8 cellular contexts compared by ENCODE assay signal in the genomic region with DNA sequence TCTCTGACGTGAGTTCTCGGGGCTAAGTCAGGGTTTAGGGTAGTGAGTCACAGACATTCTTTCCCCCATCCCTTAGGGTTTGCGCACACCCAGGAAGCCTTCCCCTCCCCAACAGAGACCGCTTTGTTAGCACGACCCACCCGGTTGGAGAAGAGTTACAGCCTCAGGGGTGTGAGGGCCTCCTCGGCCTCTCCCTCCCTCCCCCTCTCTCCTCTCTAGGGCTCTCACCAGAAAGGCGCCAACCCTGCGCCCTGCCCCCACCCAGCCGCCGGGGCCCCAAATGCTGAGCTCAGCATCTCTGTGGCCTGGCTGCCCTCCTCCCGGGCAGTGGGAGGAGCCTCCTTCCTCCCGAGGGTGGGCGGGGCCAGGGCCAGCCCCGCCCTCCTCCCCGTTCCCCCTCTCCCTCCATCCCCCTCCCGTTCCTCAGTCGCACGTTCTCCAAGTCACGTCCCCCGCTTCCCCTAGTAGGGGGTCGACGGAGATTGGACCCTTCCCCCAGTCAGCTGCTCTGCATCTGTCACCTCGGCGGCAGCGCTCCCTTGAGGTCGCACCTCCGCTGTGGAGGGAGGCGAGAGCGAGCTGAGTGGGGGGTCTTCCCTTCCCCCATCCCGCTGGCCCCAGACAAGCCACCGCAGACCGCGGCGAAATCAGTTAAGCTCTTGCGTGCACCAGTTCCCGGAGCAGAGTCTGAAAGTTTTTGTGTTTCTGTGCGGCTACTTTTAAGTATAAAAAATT. TPM values are rescaled to one million over a fixed set of nuclear protein-coding genes. Genes with fewer than 3 reads are reported as not detected.
A peak's percentile ranks its signal among the peaks of the same experiment; 100 is the strongest.
DNase-seq lines count a peak whose midpoint lies in the region; ATAC-seq, FAIRE-seq and TF ChIP-seq lines count a peak whose summit lies in the region.

No MANE protein-coding gene starts in this region.

- TF ChIP-seq CTCF in KMS-11 (conservative IDR thresholded peaks at IDR 0.05; ENCODE audit: low read depth, low read length) = no peak
- no peak for TF ChIP-seq CTCF in SU-DHL-6 (IDR thresholded peaks at IDR 0.05; ENCODE audit: insufficient read depth, low read length, poor library complexity, severe bottlenecking)
- TF ChIP-seq CTCF in heart right ventricle (IDR thresholded peaks at IDR 0.05) = peak in 3 of 9 donors; percentile 4 to 22 (median 12)

- H3K27ac Mint-ChIP-seq in activated naive CD8-positive, alpha-beta T cell treated with anti-CD3 and anti-CD28 coated beads, Interleukin-2, amount 50 U/mL, for 24 hours = peak overlapping the region; percentile 99

- peak; percentile 48 for ATAC-seq in GM21786 (IDR thresholded peaks at IDR 0.05; ENCODE audit: unreplicated experiment)
- ATAC-seq in activated naive CD8-positive, alpha-beta T cell treated with anti-CD3 and anti-CD28 coated beads, Interleukin-2, amount 50 U/mL, for 24 hours = peak; percentile 82
- peak; percentile 88 to 95 (median 92) for ATAC-seq in heart right ventricle

- no peaks in the 10 kb centered on the region for H3K9me3 ChIP-seq in SU-DHL-6 (ENCODE audit: insufficient read depth, low read length)
- H3K9me3 ChIP-seq in heart right ventricle = no peaks in the 10 kb centered on the region

- no peaks in the 10 kb centered on the region for H3K36me3 Mint-ChIP-seq in activated naive CD8-positive, alpha-beta T cell treated with anti-CD3 and anti-CD28 coated beads, Interleukin-2, amount 50 U/mL, for 24 hours (ENCODE audit: low read depth)

- intact Hi-C loops in heart right ventricle (cut with DNase I) = loop anchor here in 1 of 10 donors (1.0 kb wide), 1 partner anchor 13 kb away; a partner anchor contains a TSS
- intact Hi-C loops in posterior vena cava (cut with DNase I) = no loop called here

- H3K4me3 Mint-ChIP-seq in activated naive CD8-positive, alpha-beta T cell treated with anti-CD3 and anti-CD28 coated beads, Interleukin-2, amount 50 U/mL, for 24 hours = peak overlapping the region; percentile 86

- H3K4me3 ChIP-seq in KMS-11 (IDR thresholded peaks at IDR 0.05; ENCODE audit: insufficient read depth, low read depth, low read length) (no peak overlapping the region), SU-DHL-6 (ENCODE audit: insufficient read depth, low read length, poor library complexity, severe bottlenecking) (peak overlapping the region; percentile 51), heart right ventricle (peak overlapping the region; percentile 18 to 61 (median 55))

- peak overlapping the region; percentile 70 for H3K9ac ChIP-seq in KMS-11
- peak overlapping the region; percentile 56 for H3K9ac ChIP-seq in SU-DHL-6 (ENCODE audit: low read length)

- peak overlapping the region; percentile 51 for H2AFZ ChIP-seq in KMS-11 (ENCODE audit: low read depth)
- H2AFZ ChIP-seq in SU-DHL-6 (ENCODE audit: low read depth, low read length, severe bottlenecking) = peak overlapping the region; percentile 84

- H3K27me3 ChIP-seq in KMS-11 (ENCODE audit: insufficient read depth, low read depth) = no peaks in the 10 kb centered on the region
- H3K27me3 ChIP-seq in SU-DHL-6 (ENCODE audit: low read length) = no peaks in the 10 kb centered on the region
- no peaks in the 10 kb centered on the region for H3K27me3 ChIP-seq in heart right ventricle

- H4K20me1 ChIP-seq in KMS-11 (ENCODE audit: insufficient read depth) = no peaks in the 10 kb centered on the region
- no peaks in the 10 kb centered on the region for H4K20me1 ChIP-seq in SU-DHL-6 (ENCODE audit: low read depth, low read length)

- DNase-seq in ELF-1 (ENCODE audit: low read depth, low spot score) = peak; percentile 99
- DNase-seq in activated naive CD8-positive, alpha-beta T cell treated with anti-CD3 and anti-CD28 coated beads, Interleukin-2, amount 50 U/mL, for 24 hours = peak; percentile 92
- DNase-seq in heart right ventricle = peak; percentile 77 to 89
- peak; percentile 95 for DNase-seq in posterior vena cava (ENCODE audit: low spot score)
- DNase-seq in urothelium cell line (ENCODE audit: low spot score) = peak; percentile 97

- H3K27ac ChIP-seq in KMS-11 = peak overlapping the region; percentile 93
- H3K27ac ChIP-seq in SU-DHL-6 (ENCODE audit: low read depth, low read length) = peak overlapping the region; percentile 86
- peak overlapping the region; percentile 84 to 97 (median 93) for H3K27ac ChIP-seq in heart right ventricle

- peaks cover 98% of the 10 kb centered on the region for H3K4me1 ChIP-seq in KMS-11 (ENCODE audit: low read depth, poor library complexity, severe bottlenecking)
- peaks cover 18 to 77% (median 58%) of the 10 kb centered on the region in 9 donors for H3K4me1 ChIP-seq in heart right ventricle

- peaks cover 80% of the 10 kb centered on the region for H3K4me1 Mint-ChIP-seq in activated naive CD8-positive, alpha-beta T cell treated with anti-CD3 and anti-CD28 coated beads, Interleukin-2, amount 50 U/mL, for 24 hours

- peak overlapping the region; percentile 93 for H3K4me2 ChIP-seq in KMS-11
- peak overlapping the region; percentile 81 for H3K4me2 ChIP-seq in SU-DHL-6 (ENCODE audit: low read depth, low read length, poor library complexity, severe bottlenecking)

- H3K9me2 ChIP-seq in SU-DHL-6 (replicated peaks; ENCODE audit: insufficient read depth, low read length) = no peaks in the 10 kb centered on the region

- H3K79me2 ChIP-seq in KMS-11 (ENCODE audit: insufficient read depth, low read depth) (no peaks in the 10 kb centered on the region), SU-DHL-6 (ENCODE audit: insufficient read depth, low read length) (no peaks in the 10 kb centered on the region)

- peak; percentile 97 for FAIRE-seq in urothelium cell line (lab: Jason Lieb, UNC)

- peaks cover 17% of the 10 kb centered on the region for H3F3A ChIP-seq in SU-DHL-6 (ENCODE audit: insufficient read depth)

- WGBS in heart right ventricle, 2 donors = 2 to 3% methylated on average over 37 to 38 of the region's 38 CpGs

- H3K36me3 ChIP-seq in KMS-11 (ENCODE audit: insufficient read depth) (no peaks in the 10 kb centered on the region), SU-DHL-6 (ENCODE audit: low read length) (no peaks in the 10 kb centered on the region), heart right ventricle (no peaks in the 10 kb centered on the region)

- H3K27me3 Mint-ChIP-seq in activated naive CD8-positive, alpha-beta T cell treated with anti-CD3 and anti-CD28 coated beads, Interleukin-2, amount 50 U/mL, for 24 hours = peaks cover 1% of the 10 kb centered on the region

- H3K9me3 Mint-ChIP-seq in activated naive CD8-positive, alpha-beta T cell treated with anti-CD3 and anti-CD28 coated beads, Interleukin-2, amount 50 U/mL, for 24 hours = no peaks in the 10 kb centered on the region

RNA-seq across cellular contexts. Expression of a gene that starts 13.0 kb away (rescaled TPM):
- total RNA-seq in heart right ventricle = 100 to 1,000 TPM in 1 of 10 donors, 10 to 100 TPM in 9; 13.6 to 102 (median 30.2) TPM
- polyA plus RNA-seq in heart right ventricle = 100 to 1,000 TPM in 1 of 2 donors, 10 to 100 TPM in 1; 64.7 to 135 TPM
- 100 to 1,000 TPM; 208 to 244 TPM for total RNA-seq in posterior vena cava

RNA-seq across cellular contexts. Expression of a gene that starts 44.7 kb away (rescaled TPM):
- total RNA-seq in heart right ventricle = 10 to 100 TPM; 25.2 to 40.5 (median 33.0) TPM
- 10 to 100 TPM in 1 of 2 donors, 1 to 10 TPM in 1; 8.4 to 35.8 TPM for polyA plus RNA-seq in heart right ventricle
- 10 to 100 TPM; 28.3 to 37.7 TPM for total RNA-seq in posterior vena cava

RNA-seq across cellular contexts. Expression of a gene that starts 44.9 kb away (rescaled TPM):
- total RNA-seq in heart right ventricle (100 to 1,000 TPM; 181 to 246 (median 221) TPM), posterior vena cava (10 to 100 TPM; 77.4 to 95.3 TPM)
- polyA plus RNA-seq in heart right ventricle = 100 to 1,000 TPM; 129 to 149 TPM
